In genomic region chr7:147923841-147924240, GRCh38 we compare ENCODE assay signal across 14 cellular contexts.
DNase-seq lines count a peak whose midpoint lies in the region; TF ChIP-seq lines count a peak whose summit lies in the region.
"Had no signal": no experiment of that assay in that cellular context is flagged by ENCODE, and none has a peak within 500 bp of the region (broad histone marks: within the 10 kb centered on the region; RNA-seq: fewer than 3 reads in every experiment).

No MANE protein-coding gene starts in this region.

- no peak for DNase-seq in SK-N-SH
- peak; percentile 11 for DNase-seq in globus pallidus (ENCODE audit: low spot score)
- DNase-seq in activated T-cell treated with anti-CD3 and anti-CD28 coated beads, Interleukin-2, amount 50 U/mL, for 1 hour: no peak
- no peak for DNase-seq in GDM1 (lab: John Stamatoyannopoulos, UW)
- DNase-seq in mucosa of gallbladder (ENCODE audit: low spot score): no peak
- DNase-seq: Calu3; CD4-positive, alpha-beta memory T cell; COR-L47; DMS53; DMS79 treated with DMSO at 0.1 percent for 48 hours; GM23248; H9; HFFc6 had no signal

- H3K36me3 ChIP-seq in HEK293 (ENCODE audit: control insufficient read depth in 2 of 2, insufficient read depth in 1 of 2, low read length in 2 of 2) (no peaks in the 10 kb centered on the region), SK-N-SH (replicated peaks in 1 of 2; ENCODE audit: control insufficient read depth in 1 of 2, insufficient read depth in 2 of 2, low read length in 1 of 2) (no peaks in the 10 kb centered on the region)

- WGBS in SK-N-SH (ENCODE audit: low lambda C conversion rate): 76% methylated on average over 3 of the region's 3 CpGs

- H2AFZ ChIP-seq in SK-N-SH (ENCODE audit: low read depth): no peak overlapping the region
- H2AFZ ChIP-seq: GM23248 had no signal

- H3K4me2 ChIP-seq in SK-N-SH: no peak overlapping the region

- no peak overlapping the region for H3K9ac ChIP-seq in SK-N-SH
- H3K9ac ChIP-seq: GM23248 had no signal

- H3K4me1 ChIP-seq in HEK293 (ENCODE audit: control insufficient read depth, insufficient read depth, low read length) (no peaks in the 10 kb centered on the region), SK-N-SH (ENCODE audit: control insufficient read depth in 1 of 2, insufficient read depth in 2 of 2, low read depth in 1 of 2, low read length in 1 of 2) (no peaks in the 10 kb centered on the region)

- H3K79me2 ChIP-seq in SK-N-SH (ENCODE audit: insufficient read depth): no peaks in the 10 kb centered on the region

- no peaks in the 10 kb centered on the region for H3K27me3 ChIP-seq in SK-N-SH (ENCODE audit: insufficient read depth)

- no peak for TF ChIP-seq EP300 in SK-N-SH (IDR thresholded peaks at IDR 0.05; ENCODE audit: borderline replicate concordance in 1 of 2, low read depth in 1 of 2, low read length in 1 of 2)

- TF ChIP-seq CTCF in HEK293 (tag by site-specific recombination; IDR thresholded peaks at IDR 0.05) (no peak), SK-N-SH (IDR thresholded peaks at IDR 0.05) (no peak)

- CTCF ChIA-PET in HEK293 (lab: Yijun Ruan, JAX): no interaction called here
- CTCF ChIA-PET in SK-N-SH (lab: Yijun Ruan, JAX): no interaction called here

- no peaks in the 10 kb centered on the region for H3K9me2 ChIP-seq in SK-N-SH

- POLR2A ChIA-PET in HEK293 (lab: Yijun Ruan, JAX) (no interaction called here), SK-N-SH (lab: Yijun Ruan, JAX) (no interaction called here)

- TF ChIP-seq RAD21 in SK-N-SH (IDR thresholded peaks at IDR 0.05; ENCODE audit: low read length): no peak

- no peak overlapping the region for H3K27ac ChIP-seq in HEK293 (ENCODE audit: extremely low read depth, low read depth, low read length)
- no peak overlapping the region for H3K27ac ChIP-seq in SK-N-SH (ENCODE audit: low read depth in 2 of 2, low read length in 1 of 2)
- H3K27ac ChIP-seq: GM23248 had no signal

- H3K4me3 ChIP-seq in HEK293 (ENCODE audit: low read depth, low read length) (no peak overlapping the region), SK-N-SH (ENCODE audit: low read depth in 2 of 2, low read length in 1 of 2) (no peak overlapping the region)
- H3K4me3 ChIP-seq: GM23248 had no signal

- no peaks in the 10 kb centered on the region for H3K9me3 ChIP-seq in HEK293 (ENCODE audit: control insufficient read depth, insufficient read depth, low read depth, low read length)
- H3K9me3 ChIP-seq in SK-N-SH: no peaks in the 10 kb centered on the region

- H4K20me1 ChIP-seq in SK-N-SH (ENCODE audit: insufficient read depth): no peaks in the 10 kb centered on the region

- no peaks in the 10 kb centered on the region for H3F3A ChIP-seq in SK-N-SH (replicated peaks; ENCODE audit: insufficient read depth)

TF ChIP-seq in HEK293, 187 proteins besides CTCF, POLR2A, EP300 and RAD21:
- TF ChIP-seq GLIS1 (tag by site-specific recombination; IDR thresholded peaks at IDR 0.05): no peak
- TF ChIP-seq ZNF621 (tag by site-specific recombination; IDR thresholded peaks at IDR 0.05): no peak
- no peak for TF ChIP-seq ZBTB44 (tag by site-specific recombination; IDR thresholded peaks at IDR 0.05)
- no peak for TF ChIP-seq FEZF1 (tag by site-specific recombination; IDR thresholded peaks at IDR 0.05)
- peak; percentile 78; the same call in 1 of the 2 replicates for TF ChIP-seq REST (tag by site-specific recombination; IDR thresholded peaks at IDR 0.05)
- TF ChIP-seq ZNF248 (tag by site-specific recombination; IDR thresholded peaks at IDR 0.05): no peak

TF ChIP-seq in SK-N-SH, 30 proteins besides CTCF, POLR2A, EP300 and RAD21:
- TF ChIP-seq MAX (IDR thresholded peaks at IDR 0.05; ENCODE audit: low read depth) (no peak), PBX3 (IDR thresholded peaks at IDR 0.05) (no peak), FOSL2 (IDR thresholded peaks at IDR 0.05; ENCODE audit: borderline replicate concordance, low read depth) (no peak), REST (IDR thresholded peaks at IDR 0.05; ENCODE audit: low read depth, low read length) (peak; percentile 69; the same call in 1 of the 2 replicates)

Comparison
In these comparisons a context has a peak if more than half of its experiments do, and no peak if none do; other contexts are left out.
1. Of the 4 proteins assayed by ChIP-seq in both HEK293 and SK-N-SH: peak only in HEK293: none; only in SK-N-SH: none; in both: REST; in neither: 3.